In genomic region chr1:224640587-224640986, GRCh38 we compare ENCODE assay signal across 14 cellular contexts. TPM values are rescaled to one million over a fixed set of nuclear protein-coding genes. Genes with fewer than 3 reads are reported as not detected.
DNase-seq lines count a peak whose midpoint lies in the region; ATAC-seq and TF ChIP-seq lines count a peak whose summit lies in the region.
"Had no signal": no experiment of that assay in that cellular context is flagged by ENCODE, and none has a peak within 500 bp of the region (broad histone marks: within the 10 kb centered on the region; RNA-seq: fewer than 3 reads in every experiment).

No MANE protein-coding gene starts in this region.

- 67% methylated on average over 1 of the region's 4 CpGs; no CpG with 5 or more reads in 1 of the 2 experiments for WGBS in IMR-90 (ENCODE audit: extremely low coverage in 2 of 2, insufficient read length in 1 of 2), 2 experiments
- WGBS in endodermal cell (ENCODE audit: insufficient coverage in 1 of 2, insufficient read length in 1 of 2), 2 experiments, result 74 to 88% methylated on average over 3 to 4 of the region's 4 CpGs
- WGBS in trophoblast cell (ENCODE audit: extremely low coverage, insufficient coverage, insufficient read length), result no CpG with 5 or more reads among the region's 4 CpGs
- WGBS in SK-N-SH (ENCODE audit: low lambda C conversion rate), result 44% methylated on average over 4 of the region's 4 CpGs

- H3K9me2 ChIP-seq in SK-N-SH, result no peaks in the 10 kb centered on the region

- peaks cover 0 to 32% of the 10 kb centered on the region in 2 experiments; a peak in 2 of 4 replicates for H3K79me1 ChIP-seq in IMR-90 (ENCODE audit: low read depth in 1 of 2, low read length in 2 of 2)
- peaks cover 16% of the 10 kb centered on the region for H3K79me1 ChIP-seq in trophoblast cell (ENCODE audit: low read length)

- H3K9me3 Mint-ChIP-seq in endodermal cell, result no peaks in the 10 kb centered on the region
- H3K9me3 Mint-ChIP-seq in effector memory CD8-positive, alpha-beta T cell, result no peaks in the 10 kb centered on the region

- no peaks in the 10 kb centered on the region for H3K36me3 Mint-ChIP-seq in endodermal cell (ENCODE audit: low read depth)
- no peaks in the 10 kb centered on the region for H3K36me3 Mint-ChIP-seq in effector memory CD8-positive, alpha-beta T cell (ENCODE audit: insufficient read depth)

- BruUV-seq in IMR-90 (replicated peaks; lab: Mats Ljungman, UMichigan), result no TSS peak

- H3K27me3 ChIP-seq in IMR-90 (ENCODE audit: control insufficient read depth, insufficient read depth, low read length) (no peaks in the 10 kb centered on the region), endodermal cell (ENCODE audit: control insufficient read depth, insufficient read depth, low read length, poor library complexity, severe bottlenecking) (no peaks in the 10 kb centered on the region), trophoblast cell (ENCODE audit: insufficient read depth, low read length) (no peaks in the 10 kb centered on the region), SK-N-SH (ENCODE audit: insufficient read depth) (no peaks in the 10 kb centered on the region)

- no peak overlapping the region for H2BK5ac ChIP-seq in IMR-90 (ENCODE audit: low read depth, low read length, poor library complexity, severe bottlenecking)
- H2BK5ac ChIP-seq in trophoblast cell (ENCODE audit: low read depth, low read length, poor library complexity), result no peak overlapping the region

- H3K27me3 Mint-ChIP-seq in endodermal cell (ENCODE audit: insufficient read depth), result no peaks in the 10 kb centered on the region
- H3K27me3 Mint-ChIP-seq in effector memory CD8-positive, alpha-beta T cell, result peaks cover 8 to 43% of the 10 kb centered on the region in 2 donors

- H2BK15ac ChIP-seq in IMR-90 (ENCODE audit: low read depth, low read length), result peak overlapping the region; percentile 50; the same call in 1 of the 3 replicates

- no peak overlapping the region for H3K4me3 Mint-ChIP-seq in endodermal cell
- no peak overlapping the region for H3K4me3 Mint-ChIP-seq in effector memory CD8-positive, alpha-beta T cell

- H3K4ac ChIP-seq in IMR-90 (ENCODE audit: low read depth, low read length) (peak overlapping the region; percentile 60), trophoblast cell (ENCODE audit: low read depth, low read length) (no peak overlapping the region)

- dilution Hi-C loops in IMR-90 (cut with HindIII; ENCODE audit: low sequenced_read_pairs, unreplicated experiment), result no loop called here

- no peak overlapping the region for H2AK9ac ChIP-seq in IMR-90 (replicated peaks; ENCODE audit: low read depth, low read length, poor library complexity)

- H4K8ac ChIP-seq in IMR-90 (ENCODE audit: low read depth in 2 of 2, low read length in 2 of 2) (0 out of 4 replicates have a peak overlapping the region, but pooled peaks of 1 of the 2 experiments have one; percentile 16), trophoblast cell (ENCODE audit: low read depth, low read length) (no peak overlapping the region)

- H2BK12ac ChIP-seq in trophoblast cell (ENCODE audit: low read length), result no peak overlapping the region

- no peak for TF ChIP-seq EP300 in SK-N-SH (IDR thresholded peaks at IDR 0.05; ENCODE audit: borderline replicate concordance in 1 of 2, low read depth in 1 of 2, low read length in 1 of 2)

- no peak overlapping the region for H3K4me2 ChIP-seq in IMR-90 (ENCODE audit: low read depth, low read length)
- no peak overlapping the region for H3K4me2 ChIP-seq in trophoblast cell (ENCODE audit: low read length)
- H3K4me2 ChIP-seq in SK-N-SH, result no peak overlapping the region

- H3K36me3 ChIP-seq in IMR-90 (ENCODE audit: control insufficient read depth, insufficient read depth, low read length) (no peaks in the 10 kb centered on the region), endodermal cell (ENCODE audit: control insufficient read depth, insufficient read depth, low read length) (no peaks in the 10 kb centered on the region), trophoblast cell (ENCODE audit: control insufficient read depth in 1 of 2, insufficient read depth in 2 of 2, low read length in 2 of 2) (no peaks in the 10 kb centered on the region), SK-N-SH (replicated peaks in 1 of 2; ENCODE audit: control insufficient read depth in 1 of 2, insufficient read depth in 2 of 2, low read length in 1 of 2) (no peaks in the 10 kb centered on the region)

- H3K18ac ChIP-seq in IMR-90 (ENCODE audit: low read depth, low read length), result no peak overlapping the region
- H3K18ac ChIP-seq in trophoblast cell (ENCODE audit: low read length), result no peak overlapping the region

- H3K79me2 ChIP-seq in trophoblast cell (ENCODE audit: control insufficient read depth, insufficient read depth, low read length, poor library complexity) (no peaks in the 10 kb centered on the region), SK-N-SH (ENCODE audit: insufficient read depth) (peaks cover 29% of the 10 kb centered on the region)

- H3K56ac ChIP-seq in IMR-90 (ENCODE audit: extremely low read depth, insufficient read depth, low read length), result no peak overlapping the region

- no peak for TF ChIP-seq POLR2A in IMR-90 (IDR thresholded peaks at IDR 0.05; ENCODE audit: low read depth, low read length)

- H3K4me1 Mint-ChIP-seq in endodermal cell, result peaks cover 49% of the 10 kb centered on the region
- H3K4me1 Mint-ChIP-seq in effector memory CD8-positive, alpha-beta T cell (ENCODE audit: low read depth in 2 of 2), result peaks cover 9 to 14% of the 10 kb centered on the region in 2 donors

- peak overlapping the region; percentile 76 for H2BK120ac ChIP-seq in IMR-90 (ENCODE audit: low read depth, low read length)
- H2BK120ac ChIP-seq in trophoblast cell (ENCODE audit: insufficient read depth, low read length, poor library complexity), result peak overlapping the region; percentile 21

- H3K14ac ChIP-seq in IMR-90 (replicated peaks; ENCODE audit: low read depth, low read length) (peak overlapping the region; percentile 19; the same call in 1 of the 2 replicates), trophoblast cell (ENCODE audit: low read length) (no peak overlapping the region)

- H3K27ac ChIP-seq in IMR-90 (ENCODE audit: insufficient read depth, low read length) (no peak overlapping the region), endodermal cell (ENCODE audit: low read depth, low read length) (no peak overlapping the region), trophoblast cell (ENCODE audit: low read depth, low read length) (peak overlapping the region; percentile 62), SK-N-SH (ENCODE audit: low read depth in 2 of 2, low read length in 1 of 2) (no peak overlapping the region)
- H3K27ac ChIP-seq: C4-2B had no signal

- no peak overlapping the region for H4K5ac ChIP-seq in IMR-90 (ENCODE audit: low read depth, low read length)

- H2AK5ac ChIP-seq in IMR-90 (ENCODE audit: low read depth, low read length) (peak overlapping the region; percentile 92; the same call in 1 of the 2 replicates), trophoblast cell (ENCODE audit: low read length) (peak overlapping the region; percentile 52)

- DNase-seq in EH (ENCODE audit: low read depth) (peak; percentile 7), IMR-90 (no peak), endodermal cell (no peak), trophoblast cell (no peak), SK-N-SH (no peak), omental fat pad (ENCODE audit: low spot score) (no peak)
- DNase-seq in effector memory CD8-positive, alpha-beta T cell, result no peak
- DNase-seq: DMS79, HCEC 1CT, KG1, MV-4-11, NCI-H1417 treated with DMSO at 0.1 percent for 48 hours had no signal

- TF ChIP-seq CTCF in IMR-90 (conservative IDR thresholded peaks at IDR 0.05; ENCODE audit: low read depth, low read length) (no peak), endodermal cell (conservative IDR thresholded peaks at IDR 0.05) (no peak), SK-N-SH (IDR thresholded peaks at IDR 0.05) (no peak), omental fat pad (IDR thresholded peaks at IDR 0.05) (no peak)

- H2AFZ ChIP-seq in IMR-90 (replicated peaks; ENCODE audit: low read length, poor library complexity), result peak overlapping the region; percentile 58
- no peak overlapping the region for H2AFZ ChIP-seq in trophoblast cell (ENCODE audit: insufficient read depth, low read length, poor library complexity)
- H2AFZ ChIP-seq in SK-N-SH (ENCODE audit: low read depth), result no peak overlapping the region

- intact Hi-C loops in IMR-90 (cut with micrococcal nuclease), result no loop called here

- no peak overlapping the region for H3K9ac ChIP-seq in IMR-90 (ENCODE audit: low read depth, low read length)
- H3K9ac ChIP-seq in endodermal cell (ENCODE audit: extremely low read depth, low read length, poor library complexity, severe bottlenecking), result no peak overlapping the region
- no peak overlapping the region for H3K9ac ChIP-seq in trophoblast cell (ENCODE audit: low read length)
- H3K9ac ChIP-seq in SK-N-SH, result no peak overlapping the region

- 0 out of 2 replicates have a peak overlapping the region, but pooled peaks have one; percentile 52 for H2BK20ac ChIP-seq in IMR-90 (ENCODE audit: low read depth, low read length)

- in situ Hi-C loops in IMR-90 (cut with MboI; ENCODE audit: low sequenced_read_pairs), result loop anchor here (5.0 to 10.0 kb wide), 2 partner anchors 123 to 214 kb away; no protein-coding TSS in a partner anchor

- H3K4me3 ChIP-seq in IMR-90 (ENCODE audit: insufficient read depth, low read depth, low read length), result no peak overlapping the region
- H3K4me3 ChIP-seq in endodermal cell (ENCODE audit: low read length), result peak overlapping the region; percentile 0
- H3K4me3 ChIP-seq in trophoblast cell (ENCODE audit: low read depth, low read length), result no peak overlapping the region
- H3K4me3 ChIP-seq in SK-N-SH (ENCODE audit: low read depth in 2 of 2, low read length in 1 of 2), result no peak overlapping the region

- H3K4me1 ChIP-seq in IMR-90 (ENCODE audit: control insufficient read depth, insufficient read depth, low read length) (peaks cover 18% of the 10 kb centered on the region), endodermal cell (ENCODE audit: control insufficient read depth, insufficient read depth, low read length) (peaks cover 23% of the 10 kb centered on the region), trophoblast cell (ENCODE audit: control insufficient read depth in 1 of 2, insufficient read depth in 2 of 2, low read length in 2 of 2) (peaks cover 29 to 34% of the 10 kb centered on the region in 2 experiments), SK-N-SH (ENCODE audit: control insufficient read depth in 1 of 2, insufficient read depth in 2 of 2, low read depth in 1 of 2, low read length in 1 of 2) (peaks cover 2 to 22% of the 10 kb centered on the region in 2 experiments; a peak in 3 of 4 replicates)

- H4K20me1 ChIP-seq in IMR-90 (ENCODE audit: insufficient read depth, low read length) (no peaks in the 10 kb centered on the region), SK-N-SH (ENCODE audit: insufficient read depth) (peaks cover 6% of the 10 kb centered on the region; the same call in 1 of the 2 replicates)

- POLR2A ChIA-PET in IMR-90 (lab: Charles Lee; ENCODE audit: unreplicated experiment) (no interaction called here), SK-N-SH (lab: Yijun Ruan, JAX) (no interaction called here)

- CTCF ChIA-PET in IMR-90 (lab: Yijun Ruan, JAX), result interaction anchor here (1.3 kb wide), 1 partner anchor 282 kb away, joined by 3 read pairs; no protein-coding TSS in a partner anchor
- CTCF ChIA-PET in SK-N-SH (lab: Yijun Ruan, JAX), result interaction anchor here (0.9 to 4.8 kb wide), 2 partner anchors 127 to 282 kb away, joined by 3 to 20 read pairs; no protein-coding TSS in a partner anchor

- H3K9me3 ChIP-seq in IMR-90 (ENCODE audit: control insufficient read depth, insufficient read depth, low read length) (no peaks in the 10 kb centered on the region), endodermal cell (ENCODE audit: control insufficient read depth, low read length) (no peaks in the 10 kb centered on the region), trophoblast cell (ENCODE audit: insufficient read depth, low read depth, low read length) (no peaks in the 10 kb centered on the region), SK-N-SH (no peaks in the 10 kb centered on the region)

- peaks cover 22% of the 10 kb centered on the region for H3K9me1 ChIP-seq in IMR-90 (ENCODE audit: insufficient read depth, low read length)

- ATAC-seq in IMR-90 (ENCODE audit: low read depth) (no peak), omental fat pad (ENCODE audit: low FRiP score) (no peak)
- no peak for ATAC-seq in effector memory CD8-positive, alpha-beta T cell (replicated peaks)
- ATAC-seq: Right ventricle myocardium inferior had no signal

- H3K27ac Mint-ChIP-seq in endodermal cell, result no peak overlapping the region
- no peak overlapping the region for H3K27ac Mint-ChIP-seq in effector memory CD8-positive, alpha-beta T cell

- H3K23ac ChIP-seq in IMR-90 (ENCODE audit: low read depth, low read length), result 0 out of 2 replicates have a peak overlapping the region, but pooled peaks have one; percentile 7
- no peak overlapping the region for H3K23ac ChIP-seq in trophoblast cell (ENCODE audit: low read length)

- peaks cover 2% of the 10 kb centered on the region for H3F3A ChIP-seq in SK-N-SH (replicated peaks; ENCODE audit: insufficient read depth)

- no peak overlapping the region for H4K12ac ChIP-seq in trophoblast cell (ENCODE audit: low read depth, low read length)

- H4K91ac ChIP-seq in IMR-90 (ENCODE audit: insufficient read depth, low read depth, low read length), result peak overlapping the region; percentile 15; the same call in 1 of the 2 replicates
- peak overlapping the region; percentile 41 for H4K91ac ChIP-seq in trophoblast cell (ENCODE audit: low read depth, low read length)

- TF ChIP-seq RAD21 in IMR-90 (IDR thresholded peaks at IDR 0.05; ENCODE audit: low read length), result no peak
- TF ChIP-seq RAD21 in SK-N-SH (IDR thresholded peaks at IDR 0.05; ENCODE audit: low read length), result no peak

RNA-seq across cellular contexts. Expression of gene CNIH3, which starts 24.5 kb away (rescaled TPM):
- total RNA-seq in IMR-90 (2012; rRNA removed) (2.0 and 3.1 TPM in 2 replicates), endodermal cell (1 to 10 TPM; 4.5 to 6.6 TPM), omental fat pad (1 to 10 TPM; 1.9 to 4.0 (median 3.4) TPM)
- polyA plus RNA-seq in IMR-90 (2012; rRNA removed) (2.9 and 3.1 TPM in 2 replicates), SK-N-SH (2012; rRNA removed) (18.8 and 19.1 TPM in 2 replicates)
- 2.1 and 2.2 TPM in 2 replicates for polyA plus RNA-seq in IMR-90 (2012; cell fraction: cytosol; rRNA removed)
- polyA plus RNA-seq in IMR-90 (2012; cell fraction: nucleus; rRNA removed; ENCODE audit: low replicate concordance), result 1.9 and 4.7 TPM in 2 replicates
- 2.8 TPM for polyA plus RNA-seq in endodermal cell (2013, experiment 1 of 2)
- 2.8 TPM for polyA plus RNA-seq in endodermal cell (2013, experiment 2 of 2)
- polyA plus RNA-seq in trophoblast cell (2013), result 1.3 and 1.4 TPM in 2 replicates
- 17.0 and 19.6 TPM in 2 replicates for polyA plus RNA-seq in SK-N-SH (2012; cell fraction: cytosol; rRNA removed)
- 16.5 and 21.3 TPM in 2 replicates for polyA plus RNA-seq in SK-N-SH (2012; cell fraction: nucleus; rRNA removed)
